Comparison of ENCODE assay signal across 12 cellular contexts in the genomic region with DNA sequence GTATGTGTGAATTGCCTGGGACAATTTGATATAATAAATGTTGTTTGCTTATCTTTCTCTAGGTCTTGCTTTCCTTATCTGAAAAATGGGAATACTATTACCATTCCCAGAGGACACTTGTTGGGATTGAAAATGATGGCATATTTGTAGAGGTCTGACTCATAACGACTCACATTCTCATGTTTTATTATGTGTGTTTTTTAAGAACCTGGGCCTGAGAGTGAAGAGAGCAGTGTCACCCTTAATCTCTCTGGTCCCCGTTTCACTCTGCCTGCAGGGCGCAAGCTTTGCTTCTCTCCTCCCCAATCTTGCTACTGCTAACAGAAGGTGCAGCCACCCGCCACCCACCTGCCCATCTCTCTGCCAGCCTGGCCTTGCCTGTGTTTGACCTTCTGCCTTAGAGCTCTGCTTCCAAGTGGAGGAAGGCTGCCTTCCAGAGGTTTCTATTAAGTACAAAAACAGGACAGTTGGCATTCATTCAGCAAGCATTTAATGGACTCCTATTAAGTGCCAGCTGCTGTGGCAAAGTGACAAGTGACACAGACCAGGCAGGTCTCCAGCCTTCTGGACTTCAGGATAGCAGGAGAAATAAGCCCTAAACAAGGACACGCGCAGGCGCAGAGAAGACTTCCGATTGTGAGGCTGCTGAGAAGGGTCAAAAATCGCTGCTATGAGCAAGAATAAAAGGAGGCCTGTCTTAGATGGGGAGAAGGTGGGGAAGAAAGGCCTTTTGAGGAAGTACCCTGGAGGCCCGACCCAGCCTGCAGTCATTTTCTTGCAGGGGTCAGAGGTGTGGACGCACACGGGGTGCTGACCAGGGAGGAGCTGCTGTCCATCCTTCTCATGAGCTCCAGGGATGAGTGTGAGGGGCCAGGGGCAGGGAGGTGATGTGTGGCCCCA.
A peak's percentile ranks its signal among the peaks of the same experiment; 100 is the strongest.
DNase-seq lines count a peak whose midpoint lies in the region; ATAC-seq, FAIRE-seq and TF ChIP-seq lines count a peak whose summit lies in the region.
"Had no signal": no experiment of that assay in that cellular context is flagged by ENCODE, and none has a peak within 500 bp of the region (broad histone marks: within the 10 kb centered on the region; RNA-seq: fewer than 3 reads in every experiment).

No MANE protein-coding gene starts in this region.

- no peaks in the 10 kb centered on the region for H3K27me3 Mint-ChIP-seq in T-helper 1 cell treated with Interleukin-12 subunit alpha and Interleukin-12 subunit beta and Interleukin-4 antibody, amounts not matched to agents 30 μg/mL and 1 μg/mL, for 36 hours (ENCODE audit: low read depth)
- H3K27me3 Mint-ChIP-seq in stimulated activated memory B cell treated with anti-CD40 and anti-IgM and Interleukin-4, amounts not matched to agents 10 μg/mL and 1 μg/mL and 100 μg/mL, for 72 hours: peaks cover 15% of the 10 kb centered on the region
- no peaks in the 10 kb centered on the region for H3K27me3 Mint-ChIP-seq in CD4-positive, alpha-beta memory T cell
- H3K27me3 Mint-ChIP-seq: B cell had no signal

- H3K4me1 Mint-ChIP-seq in T-helper 1 cell treated with Interleukin-12 subunit alpha and Interleukin-12 subunit beta and Interleukin-4 antibody, amounts not matched to agents 30 μg/mL and 1 μg/mL, for 36 hours (ENCODE audit: low read depth): peaks cover 58% of the 10 kb centered on the region
- H3K4me1 Mint-ChIP-seq in stimulated activated memory B cell treated with anti-CD40 and anti-IgM and Interleukin-4, amounts not matched to agents 10 μg/mL and 1 μg/mL and 100 μg/mL, for 72 hours: peaks cover 21% of the 10 kb centered on the region
- peaks cover 27 to 53% (median 39%) of the 10 kb centered on the region in 4 donors for H3K4me1 Mint-ChIP-seq in CD4-positive, alpha-beta memory T cell

- no peak for TF ChIP-seq CTCF in fibroblast of lung (conservative IDR thresholded peaks at IDR 0.05 in 1 of 2, IDR thresholded peaks at IDR 0.05 in 1 of 2; ENCODE audit: low read depth in 1 of 2, low read length in 2 of 2)

- H3K27ac Mint-ChIP-seq in T-helper 1 cell treated with Interleukin-12 subunit alpha and Interleukin-12 subunit beta and Interleukin-4 antibody, amounts not matched to agents 30 μg/mL and 1 μg/mL, for 36 hours: peak overlapping the region; percentile 33
- peak overlapping the region; percentile 7 for H3K27ac Mint-ChIP-seq in stimulated activated memory B cell treated with anti-CD40 and anti-IgM and Interleukin-4, amounts not matched to agents 10 μg/mL and 1 μg/mL and 100 μg/mL, for 72 hours
- peak overlapping the region in 3 of 7 donors; percentile 2 to 63 (median 9) for H3K27ac Mint-ChIP-seq in CD4-positive, alpha-beta memory T cell
- H3K27ac Mint-ChIP-seq: activated T-helper 2 cell treated with anti-CD3 and anti-CD28 coated beads, Interferon-gamma antibody, Interleukin-2, Interleukin-4, amounts not matched to agents 10 μg/mL and 5 μg/mL and 100 μg/mL, durations not matched to agents 14 hours and 24 hours and 36 hours had no signal

- POLR2A ChIA-PET in CD4-positive, alpha-beta memory T cell (lab: Charles Lee; ENCODE audit: partially characterized antibody): no interaction called here

- H3K4me3 Mint-ChIP-seq in T-helper 1 cell treated with Interleukin-12 subunit alpha and Interleukin-12 subunit beta and Interleukin-4 antibody, amounts not matched to agents 30 μg/mL and 1 μg/mL, for 36 hours: no peak overlapping the region
- H3K4me3 Mint-ChIP-seq in stimulated activated memory B cell treated with anti-CD40 and anti-IgM and Interleukin-4, amounts not matched to agents 10 μg/mL and 1 μg/mL and 100 μg/mL, for 72 hours: no peak overlapping the region
- H3K4me3 Mint-ChIP-seq in CD4-positive, alpha-beta memory T cell: no peak overlapping the region
- H3K4me3 Mint-ChIP-seq: B cell had no signal

- H3K27ac ChIP-seq in fibroblast of lung (ENCODE audit: insufficient read depth, low read length): no peak overlapping the region
- no peak overlapping the region for H3K27ac ChIP-seq in CD4-positive, alpha-beta memory T cell (ENCODE audit: low read depth, low read length)
- H3K27ac ChIP-seq: psoas muscle had no signal

- H3K36me3 Mint-ChIP-seq in T-helper 1 cell treated with Interleukin-12 subunit alpha and Interleukin-12 subunit beta and Interleukin-4 antibody, amounts not matched to agents 30 μg/mL and 1 μg/mL, for 36 hours (ENCODE audit: low read depth): peaks cover 2% of the 10 kb centered on the region
- no peaks in the 10 kb centered on the region for H3K36me3 Mint-ChIP-seq in stimulated activated memory B cell treated with anti-CD40 and anti-IgM and Interleukin-4, amounts not matched to agents 10 μg/mL and 1 μg/mL and 100 μg/mL, for 72 hours
- H3K36me3 Mint-ChIP-seq in CD4-positive, alpha-beta memory T cell: no peaks in the 10 kb centered on the region

- H4K20me1 ChIP-seq in fibroblast of lung (ENCODE audit: control insufficient read depth, extremely low read depth, insufficient read depth, low read length): no peaks in the 10 kb centered on the region

- DNase-seq in T-helper 1 cell (no peak), RPMI7951 (ENCODE audit: low read depth) (peak; percentile 74), fibroblast of lung (ENCODE audit: low read depth in 2 of 2) (peak; percentile 68 to 77), H4 (ENCODE audit: low spot score) (no peak), urothelium cell line (ENCODE audit: low spot score) (no peak)
- DNase-seq in CD4-positive, alpha-beta memory T cell: no peak
- DNase-seq: psoas muscle; stimulated activated naive CD4-positive, alpha-beta T cell treated with Interleukin-2 at 50 U/mL for 16 hours had no signal

- CTCF ChIA-PET in CD4-positive, alpha-beta memory T cell (lab: Charles Lee; ENCODE audit: partially characterized antibody): no interaction called here

- no peak for FAIRE-seq in urothelium cell line (lab: Jason Lieb, UNC)

- ATAC-seq in stimulated activated memory B cell treated with anti-CD40 and anti-IgM and Interleukin-4, amounts not matched to agents 10 μg/mL and 1 μg/mL and 100 μg/mL, for 72 hours: no peak

- H3K9ac ChIP-seq in fibroblast of lung (ENCODE audit: insufficient read depth, low read length): no peak overlapping the region

- peaks cover 7% of the 10 kb centered on the region for H3K4me1 ChIP-seq in fibroblast of lung (ENCODE audit: control insufficient read depth, extremely low read depth, insufficient read depth, low read length)
- peaks cover 43% of the 10 kb centered on the region for H3K4me1 ChIP-seq in CD4-positive, alpha-beta memory T cell (ENCODE audit: insufficient read depth, low read length)

- no peak overlapping the region for H3K4me2 ChIP-seq in fibroblast of lung (ENCODE audit: extremely low read depth, insufficient read depth, low read length)

- no peak overlapping the region for H3K4me3 ChIP-seq in fibroblast of lung (replicated peaks in 1 of 4; ENCODE audit: control extremely low read depth in 1 of 4, insufficient read depth in 1 of 4, low read depth in 3 of 4, low read length in 4 of 4)
- H3K4me3 ChIP-seq in CD4-positive, alpha-beta memory T cell (ENCODE audit: low read length in 2 of 2): no peak overlapping the region
- H3K4me3 ChIP-seq: psoas muscle had no signal

- no peaks in the 10 kb centered on the region for H3K9me3 ChIP-seq in fibroblast of lung (ENCODE audit: control insufficient read depth, insufficient read depth, low read depth, low read length)
- no peaks in the 10 kb centered on the region for H3K9me3 ChIP-seq in CD4-positive, alpha-beta memory T cell (ENCODE audit: control insufficient read depth in 1 of 2, low read length in 2 of 2)
- H3K9me3 ChIP-seq: psoas muscle had no signal

- no peaks in the 10 kb centered on the region for H3K27me3 ChIP-seq in fibroblast of lung (ENCODE audit: control insufficient read depth, insufficient read depth, low read length)
- H3K27me3 ChIP-seq in CD4-positive, alpha-beta memory T cell (ENCODE audit: insufficient read depth, low read length): no peaks in the 10 kb centered on the region

- no peaks in the 10 kb centered on the region for H3K79me2 ChIP-seq in fibroblast of lung (ENCODE audit: control insufficient read depth, insufficient read depth, low read length)

- intact Hi-C loops in CD4-positive, alpha-beta memory T cell (cut with micrococcal nuclease): loop anchor here (5.0 kb wide), 1 partner anchor 132 kb away; no protein-coding TSS in a partner anchor

- no peaks in the 10 kb centered on the region for H3K9me3 Mint-ChIP-seq in T-helper 1 cell treated with Interleukin-12 subunit alpha and Interleukin-12 subunit beta and Interleukin-4 antibody, amounts not matched to agents 30 μg/mL and 1 μg/mL, for 36 hours
- no peaks in the 10 kb centered on the region for H3K9me3 Mint-ChIP-seq in stimulated activated memory B cell treated with anti-CD40 and anti-IgM and Interleukin-4, amounts not matched to agents 10 μg/mL and 1 μg/mL and 100 μg/mL, for 72 hours
- H3K9me3 Mint-ChIP-seq in CD4-positive, alpha-beta memory T cell: no peaks in the 10 kb centered on the region
- H3K9me3 Mint-ChIP-seq: activated T-helper 2 cell treated with anti-CD3 and anti-CD28 coated beads, Interferon-gamma antibody, Interleukin-2, Interleukin-4, amounts not matched to agents 10 μg/mL and 5 μg/mL and 100 μg/mL, durations not matched to agents 14 hours and 24 hours and 36 hours had no signal

- no peaks in the 10 kb centered on the region for H3K36me3 ChIP-seq in fibroblast of lung (ENCODE audit: control insufficient read depth, insufficient read depth, low read length)
- no peaks in the 10 kb centered on the region for H3K36me3 ChIP-seq in CD4-positive, alpha-beta memory T cell (ENCODE audit: insufficient read depth, low read length)

- no peak overlapping the region for H2AFZ ChIP-seq in fibroblast of lung (ENCODE audit: low read length)

Comparison
In these comparisons a context has a peak if more than half of its experiments do, and no peak if none do; other contexts are left out.
1. DNase-seq: peak in RPMI7951 (single experiment) and fibroblast of lung (2 of 2); none in T-helper 1 cell (0 of 5), H4 (single experiment), urothelium cell line (single experiment) and CD4-positive, alpha-beta memory T cell (0 of 5).